Comparison of ENCODE assay signal across 1 cellular context in the genomic region with DNA sequence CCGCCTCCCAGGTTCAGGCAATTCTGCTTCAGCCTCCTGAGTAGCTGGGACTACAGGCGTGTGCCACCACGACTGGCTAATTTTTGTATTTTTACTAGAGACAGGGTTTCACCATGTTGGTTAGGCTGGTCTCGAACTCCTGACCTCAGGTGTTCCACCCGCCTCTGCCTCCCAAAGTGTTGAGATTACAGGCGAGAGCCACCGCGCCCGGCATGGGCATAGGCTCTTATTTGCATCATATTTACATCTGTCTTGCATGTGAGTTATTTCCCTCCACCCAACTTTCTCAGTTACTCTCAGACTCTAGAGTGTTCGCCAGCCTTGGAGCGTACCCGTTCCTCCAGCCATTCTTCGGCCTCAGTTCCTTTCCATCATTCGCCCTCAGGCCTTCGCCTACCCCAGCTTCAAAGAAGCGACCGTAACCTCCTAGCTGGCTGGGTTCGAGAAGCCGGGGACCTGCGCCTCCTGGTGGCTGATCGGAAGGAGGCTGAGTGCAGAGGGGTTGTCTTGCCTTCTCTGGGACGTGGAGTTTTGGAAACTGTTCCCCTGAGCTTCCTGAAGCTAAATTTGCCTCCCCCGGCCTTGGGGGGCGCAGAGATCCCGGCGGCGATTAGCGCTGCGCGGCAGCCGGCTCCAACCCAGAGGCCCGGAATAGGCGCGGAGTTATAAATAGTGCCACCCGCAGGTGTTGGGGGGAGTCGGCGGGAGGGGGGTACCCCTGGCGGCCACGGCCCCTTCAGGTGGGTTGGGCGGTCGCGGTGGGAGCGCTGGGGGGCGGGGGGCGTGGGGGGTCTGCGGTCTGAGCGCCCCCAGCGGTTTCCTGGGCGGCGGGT.
TF ChIP-seq lines count a peak whose summit lies in the region.

No MANE protein-coding gene starts in this region.

TF ChIP-seq in GM12878, 131 proteins besides CTCF, POLR2A, EP300 and RAD21 (continued from another document and continues in another):
- TF ChIP-seq, protein P1, sequence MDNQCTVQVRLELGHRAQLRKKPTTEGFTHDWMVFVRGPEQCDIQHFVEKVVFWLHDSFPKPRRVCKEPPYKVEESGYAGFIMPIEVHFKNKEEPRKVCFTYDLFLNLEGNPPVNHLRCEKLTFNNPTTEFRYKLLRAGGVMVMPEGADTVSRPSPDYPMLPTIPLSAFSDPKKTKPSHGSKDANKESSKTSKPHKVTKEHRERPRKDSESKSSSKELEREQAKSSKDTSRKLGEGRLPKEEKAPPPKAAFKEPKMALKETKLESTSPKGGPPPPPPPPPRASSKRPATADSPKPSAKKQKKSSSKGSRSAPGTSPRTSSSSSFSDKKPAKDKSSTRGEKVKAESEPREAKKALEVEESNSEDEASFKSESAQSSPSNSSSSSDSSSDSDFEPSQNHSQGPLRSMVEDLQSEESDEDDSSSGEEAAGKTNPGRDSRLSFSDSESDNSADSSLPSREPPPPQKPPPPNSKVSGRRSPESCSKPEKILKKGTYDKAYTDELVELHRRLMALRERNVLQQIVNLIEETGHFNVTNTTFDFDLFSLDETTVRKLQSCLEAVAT (IDR thresholded peaks at IDR 0.05): peak; percentile 41
- TF ChIP-seq YY1 (IDR thresholded peaks at IDR 0.05; ENCODE audit: low read depth, low read length) (peak; percentile 75), RB1 (IDR thresholded peaks at IDR 0.05; ENCODE audit: borderline replicate concordance) (peak; percentile 67; the same call in 1 of the 2 replicates), IKZF1 (conservative IDR thresholded peaks at IDR 0.05) (peak; percentile 76), HDGF (IDR thresholded peaks at IDR 0.05) (peak; percentile 83; the same call in 1 of the 2 replicates), SREBF1 (IDR thresholded peaks at IDR 0.05; ENCODE audit: low read length) (no peak), KLF5 (IDR thresholded peaks at IDR 0.05; ENCODE audit: partially characterized antibody) (peak; percentile 39), POU2F2 (IDR thresholded peaks at IDR 0.05; ENCODE audit: borderline replicate concordance, low read depth, low read length) (peak; percentile 7; the same call in 2 of the 3 replicates), NR2F1 (conservative IDR thresholded peaks at IDR 0.05) (peak; percentile 24; the same call in 1 of the 2 replicates), MEF2A (IDR thresholded peaks at IDR 0.05; ENCODE audit: insufficient read depth, low read depth, low read length) (no peak; the same call in none of the 2 replicates), MXI1 (IDR thresholded peaks at IDR 0.05; ENCODE audit: low read depth, low read length) (no peak), BACH1 (IDR thresholded peaks at IDR 0.05; ENCODE audit: borderline replicate concordance) (peak; percentile 29; the same call in 1 of the 2 replicates), SUPT20H (IDR thresholded peaks at IDR 0.05; ENCODE audit: borderline replicate concordance, control insufficient read depth, low read depth, low read length) (no peak), IRF4 (IDR thresholded peaks at IDR 0.05; ENCODE audit: low read depth, low read length) (0 out of 2 replicates have a peak, but pooled peaks have one; percentile 13), SMAD1 (IDR thresholded peaks at IDR 0.05; ENCODE audit: low read depth, partially characterized antibody) (no peak), ZSCAN29 (IDR thresholded peaks at IDR 0.05) (no peak), WRNIP1 (IDR thresholded peaks at IDR 0.05; ENCODE audit: borderline replicate concordance, low read depth, low read length) (no peak), TARDBP (IDR thresholded peaks at IDR 0.05; ENCODE audit: borderline replicate concordance) (no peak), GABPA (IDR thresholded peaks at IDR 0.05; ENCODE audit: low read depth) (no peak), ZNF217 (IDR thresholded peaks at IDR 0.05) (peak; percentile 57; the same call in 1 of the 2 replicates), CBFB (IDR thresholded peaks at IDR 0.05; ENCODE audit: low read depth) (peak; percentile 70; the same call in 1 of the 2 replicates), ZNF207 (IDR thresholded peaks at IDR 0.05; ENCODE audit: borderline replicate concordance) (peak; percentile 65; the same call in 1 of the 2 replicates), PAX5 (IDR thresholded peaks at IDR 0.05; ENCODE audit: borderline replicate concordance, low read depth, low read length) (0 out of 2 replicates have a peak, but pooled peaks have one; percentile 10)
- TF ChIP-seq, protein P2, sequence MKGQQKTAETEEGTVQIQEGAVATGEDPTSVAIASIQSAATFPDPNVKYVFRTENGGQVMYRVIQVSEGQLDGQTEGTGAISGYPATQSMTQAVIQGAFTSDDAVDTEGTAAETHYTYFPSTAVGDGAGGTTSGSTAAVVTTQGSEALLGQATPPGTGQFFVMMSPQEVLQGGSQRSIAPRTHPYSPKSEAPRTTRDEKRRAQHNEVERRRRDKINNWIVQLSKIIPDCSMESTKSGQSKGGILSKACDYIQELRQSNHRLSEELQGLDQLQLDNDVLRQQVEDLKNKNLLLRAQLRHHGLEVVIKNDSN (IDR thresholded peaks at IDR 0.05; ENCODE audit: borderline replicate concordance, extremely low read length, insufficient read depth, low read depth, low read length): no peak
- TF ChIP-seq, protein P3, sequence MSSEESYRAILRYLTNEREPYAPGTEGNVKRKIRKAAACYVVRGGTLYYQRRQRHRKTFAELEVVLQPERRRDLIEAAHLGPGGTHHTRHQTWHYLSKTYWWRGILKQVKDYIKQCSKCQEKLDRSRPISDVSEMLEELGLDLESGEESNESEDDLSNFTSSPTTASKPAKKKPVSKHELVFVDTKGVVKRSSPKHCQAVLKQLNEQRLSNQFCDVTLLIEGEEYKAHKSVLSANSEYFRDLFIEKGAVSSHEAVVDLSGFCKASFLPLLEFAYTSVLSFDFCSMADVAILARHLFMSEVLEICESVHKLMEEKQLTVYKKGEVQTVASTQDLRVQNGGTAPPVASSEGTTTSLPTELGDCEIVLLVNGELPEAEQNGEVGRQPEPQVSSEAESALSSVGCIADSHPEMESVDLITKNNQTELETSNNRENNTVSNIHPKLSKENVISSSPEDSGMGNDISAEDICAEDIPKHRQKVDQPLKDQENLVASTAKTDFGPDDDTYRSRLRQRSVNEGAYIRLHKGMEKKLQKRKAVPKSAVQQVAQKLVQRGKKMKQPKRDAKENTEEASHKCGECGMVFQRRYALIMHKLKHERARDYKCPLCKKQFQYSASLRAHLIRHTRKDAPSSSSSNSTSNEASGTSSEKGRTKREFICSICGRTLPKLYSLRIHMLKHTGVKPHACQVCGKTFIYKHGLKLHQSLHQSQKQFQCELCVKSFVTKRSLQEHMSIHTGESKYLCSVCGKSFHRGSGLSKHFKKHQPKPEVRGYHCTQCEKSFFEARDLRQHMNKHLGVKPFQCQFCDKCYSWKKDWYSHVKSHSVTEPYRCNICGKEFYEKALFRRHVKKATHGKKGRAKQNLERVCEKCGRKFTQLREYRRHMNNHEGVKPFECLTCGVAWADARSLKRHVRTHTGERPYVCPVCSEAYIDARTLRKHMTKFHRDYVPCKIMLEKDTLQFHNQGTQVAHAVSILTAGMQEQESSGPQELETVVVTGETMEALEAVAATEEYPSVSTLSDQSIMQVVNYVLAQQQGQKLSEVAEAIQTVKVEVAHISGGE (CRISPR knock-in tag; IDR thresholded peaks at IDR 0.05): no peak
- TF ChIP-seq, protein P4, sequence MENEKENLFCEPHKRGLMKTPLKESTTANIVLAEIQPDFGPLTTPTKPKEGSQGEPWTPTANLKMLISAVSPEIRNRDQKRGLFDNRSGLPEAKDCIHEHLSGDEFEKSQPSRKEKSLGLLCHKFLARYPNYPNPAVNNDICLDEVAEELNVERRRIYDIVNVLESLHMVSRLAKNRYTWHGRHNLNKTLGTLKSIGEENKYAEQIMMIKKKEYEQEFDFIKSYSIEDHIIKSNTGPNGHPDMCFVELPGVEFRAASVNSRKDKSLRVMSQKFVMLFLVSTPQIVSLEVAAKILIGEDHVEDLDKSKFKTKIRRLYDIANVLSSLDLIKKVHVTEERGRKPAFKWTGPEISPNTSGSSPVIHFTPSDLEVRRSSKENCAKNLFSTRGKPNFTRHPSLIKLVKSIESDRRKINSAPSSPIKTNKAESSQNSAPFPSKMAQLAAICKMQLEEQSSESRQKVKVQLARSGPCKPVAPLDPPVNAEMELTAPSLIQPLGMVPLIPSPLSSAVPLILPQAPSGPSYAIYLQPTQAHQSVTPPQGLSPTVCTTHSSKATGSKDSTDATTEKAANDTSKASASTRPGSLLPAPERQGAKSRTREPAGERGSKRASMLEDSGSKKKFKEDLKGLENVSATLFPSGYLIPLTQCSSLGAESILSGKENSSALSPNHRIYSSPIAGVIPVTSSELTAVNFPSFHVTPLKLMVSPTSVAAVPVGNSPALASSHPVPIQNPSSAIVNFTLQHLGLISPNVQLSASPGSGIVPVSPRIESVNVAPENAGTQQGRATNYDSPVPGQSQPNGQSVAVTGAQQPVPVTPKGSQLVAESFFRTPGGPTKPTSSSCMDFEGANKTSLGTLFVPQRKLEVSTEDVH (IDR thresholded peaks at IDR 0.05; ENCODE audit: low read depth, partially characterized antibody): no peak
- TF ChIP-seq, protein P5, sequence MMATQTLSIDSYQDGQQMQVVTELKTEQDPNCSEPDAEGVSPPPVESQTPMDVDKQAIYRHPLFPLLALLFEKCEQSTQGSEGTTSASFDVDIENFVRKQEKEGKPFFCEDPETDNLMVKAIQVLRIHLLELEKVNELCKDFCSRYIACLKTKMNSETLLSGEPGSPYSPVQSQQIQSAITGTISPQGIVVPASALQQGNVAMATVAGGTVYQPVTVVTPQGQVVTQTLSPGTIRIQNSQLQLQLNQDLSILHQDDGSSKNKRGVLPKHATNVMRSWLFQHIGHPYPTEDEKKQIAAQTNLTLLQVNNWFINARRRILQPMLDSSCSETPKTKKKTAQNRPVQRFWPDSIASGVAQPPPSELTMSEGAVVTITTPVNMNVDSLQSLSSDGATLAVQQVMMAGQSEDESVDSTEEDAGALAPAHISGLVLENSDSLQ (IDR thresholded peaks at IDR 0.05): peak; percentile 45
- TF ChIP-seq, protein P6, sequence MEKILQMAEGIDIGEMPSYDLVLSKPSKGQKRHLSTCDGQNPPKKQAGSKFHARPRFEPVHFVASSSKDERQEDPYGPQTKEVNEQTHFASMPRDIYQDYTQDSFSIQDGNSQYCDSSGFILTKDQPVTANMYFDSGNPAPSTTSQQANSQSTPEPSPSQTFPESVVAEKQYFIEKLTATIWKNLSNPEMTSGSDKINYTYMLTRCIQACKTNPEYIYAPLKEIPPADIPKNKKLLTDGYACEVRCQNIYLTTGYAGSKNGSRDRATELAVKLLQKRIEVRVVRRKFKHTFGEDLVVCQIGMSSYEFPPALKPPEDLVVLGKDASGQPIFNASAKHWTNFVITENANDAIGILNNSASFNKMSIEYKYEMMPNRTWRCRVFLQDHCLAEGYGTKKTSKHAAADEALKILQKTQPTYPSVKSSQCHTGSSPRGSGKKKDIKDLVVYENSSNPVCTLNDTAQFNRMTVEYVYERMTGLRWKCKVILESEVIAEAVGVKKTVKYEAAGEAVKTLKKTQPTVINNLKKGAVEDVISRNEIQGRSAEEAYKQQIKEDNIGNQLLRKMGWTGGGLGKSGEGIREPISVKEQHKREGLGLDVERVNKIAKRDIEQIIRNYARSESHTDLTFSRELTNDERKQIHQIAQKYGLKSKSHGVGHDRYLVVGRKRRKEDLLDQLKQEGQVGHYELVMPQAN (conservative IDR thresholded peaks at IDR 0.05): peak; percentile 54; the same call in 1 of the 2 replicates
- TF ChIP-seq, protein P7, sequence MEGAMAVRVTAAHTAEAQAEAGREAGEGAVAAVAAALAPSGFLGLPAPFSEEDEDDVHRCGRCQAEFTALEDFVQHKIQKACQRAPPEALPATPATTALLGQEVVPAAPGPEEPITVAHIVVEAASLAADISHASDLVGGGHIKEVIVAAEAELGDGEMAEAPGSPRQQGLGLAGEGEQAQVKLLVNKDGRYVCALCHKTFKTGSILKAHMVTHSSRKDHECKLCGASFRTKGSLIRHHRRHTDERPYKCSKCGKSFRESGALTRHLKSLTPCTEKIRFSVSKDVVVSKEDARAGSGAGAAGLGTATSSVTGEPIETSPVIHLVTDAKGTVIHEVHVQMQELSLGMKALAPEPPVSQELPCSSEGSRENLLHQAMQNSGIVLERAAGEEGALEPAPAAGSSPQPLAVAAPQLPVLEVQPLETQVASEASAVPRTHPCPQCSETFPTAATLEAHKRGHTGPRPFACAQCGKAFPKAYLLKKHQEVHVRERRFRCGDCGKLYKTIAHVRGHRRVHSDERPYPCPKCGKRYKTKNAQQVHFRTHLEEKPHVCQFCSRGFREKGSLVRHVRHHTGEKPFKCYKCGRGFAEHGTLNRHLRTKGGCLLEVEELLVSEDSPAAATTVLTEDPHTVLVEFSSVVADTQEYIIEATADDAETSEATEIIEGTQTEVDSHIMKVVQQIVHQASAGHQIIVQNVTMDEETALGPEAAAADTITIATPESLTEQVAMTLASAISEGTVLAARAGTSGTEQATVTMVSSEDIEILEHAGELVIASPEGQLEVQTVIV (IDR thresholded peaks at IDR 0.05; ENCODE audit: borderline replicate concordance, partially characterized antibody): no peak
- TF ChIP-seq, protein P8, sequence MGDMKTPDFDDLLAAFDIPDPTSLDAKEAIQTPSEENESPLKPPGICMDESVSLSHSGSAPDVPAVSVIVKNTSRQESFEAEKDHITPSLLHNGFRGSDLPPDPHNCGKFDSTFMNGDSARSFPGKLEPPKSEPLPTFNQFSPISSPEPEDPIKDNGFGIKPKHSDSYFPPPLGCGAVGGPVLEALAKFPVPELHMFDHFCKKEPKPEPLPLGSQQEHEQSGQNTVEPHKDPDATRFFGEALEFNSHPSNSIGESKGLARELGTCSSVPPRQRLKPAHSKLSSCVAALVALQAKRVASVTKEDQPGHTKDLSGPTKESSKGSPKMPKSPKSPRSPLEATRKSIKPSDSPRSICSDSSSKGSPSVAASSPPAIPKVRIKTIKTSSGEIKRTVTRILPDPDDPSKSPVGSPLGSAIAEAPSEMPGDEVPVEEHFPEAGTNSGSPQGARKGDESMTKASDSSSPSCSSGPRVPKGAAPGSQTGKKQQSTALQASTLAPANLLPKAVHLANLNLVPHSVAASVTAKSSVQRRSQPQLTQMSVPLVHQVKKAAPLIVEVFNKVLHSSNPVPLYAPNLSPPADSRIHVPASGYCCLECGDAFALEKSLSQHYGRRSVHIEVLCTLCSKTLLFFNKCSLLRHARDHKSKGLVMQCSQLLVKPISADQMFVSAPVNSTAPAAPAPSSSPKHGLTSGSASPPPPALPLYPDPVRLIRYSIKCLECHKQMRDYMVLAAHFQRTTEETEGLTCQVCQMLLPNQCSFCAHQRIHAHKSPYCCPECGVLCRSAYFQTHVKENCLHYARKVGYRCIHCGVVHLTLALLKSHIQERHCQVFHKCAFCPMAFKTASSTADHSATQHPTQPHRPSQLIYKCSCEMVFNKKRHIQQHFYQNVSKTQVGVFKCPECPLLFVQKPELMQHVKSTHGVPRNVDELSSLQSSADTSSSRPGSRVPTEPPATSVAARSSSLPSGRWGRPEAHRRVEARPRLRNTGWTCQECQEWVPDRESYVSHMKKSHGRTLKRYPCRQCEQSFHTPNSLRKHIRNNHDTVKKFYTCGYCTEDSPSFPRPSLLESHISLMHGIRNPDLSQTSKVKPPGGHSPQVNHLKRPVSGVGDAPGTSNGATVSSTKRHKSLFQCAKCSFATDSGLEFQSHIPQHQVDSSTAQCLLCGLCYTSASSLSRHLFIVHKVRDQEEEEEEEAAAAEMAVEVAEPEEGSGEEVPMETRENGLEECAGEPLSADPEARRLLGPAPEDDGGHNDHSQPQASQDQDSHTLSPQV (IDR thresholded peaks at IDR 0.05): no peak
- TF ChIP-seq, protein P9, sequence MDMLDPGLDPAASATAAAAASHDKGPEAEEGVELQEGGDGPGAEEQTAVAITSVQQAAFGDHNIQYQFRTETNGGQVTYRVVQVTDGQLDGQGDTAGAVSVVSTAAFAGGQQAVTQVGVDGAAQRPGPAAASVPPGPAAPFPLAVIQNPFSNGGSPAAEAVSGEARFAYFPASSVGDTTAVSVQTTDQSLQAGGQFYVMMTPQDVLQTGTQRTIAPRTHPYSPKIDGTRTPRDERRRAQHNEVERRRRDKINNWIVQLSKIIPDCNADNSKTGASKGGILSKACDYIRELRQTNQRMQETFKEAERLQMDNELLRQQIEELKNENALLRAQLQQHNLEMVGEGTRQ (IDR thresholded peaks at IDR 0.05; ENCODE audit: borderline replicate concordance, low read depth, low read length): no peak
